In the genomic region with DNA sequence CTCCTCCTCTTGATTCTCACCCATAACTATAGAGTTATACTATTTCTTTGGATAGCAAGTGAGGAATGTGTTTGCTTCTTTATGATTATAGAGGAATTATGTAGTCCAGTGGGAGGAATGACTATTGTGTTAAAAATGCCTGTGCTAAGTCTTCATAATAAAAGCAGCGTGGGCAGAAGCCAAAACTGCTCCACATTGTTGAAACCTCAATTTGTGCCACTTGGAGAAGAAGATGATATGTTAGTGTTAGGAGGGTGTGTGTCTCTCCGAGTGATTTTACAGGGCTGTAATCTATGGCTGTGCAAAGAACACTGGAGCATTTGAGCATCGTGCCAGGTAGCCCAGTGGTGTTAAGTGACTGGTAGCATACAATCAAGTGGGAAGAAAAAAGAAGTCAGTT, we compare ENCODE assay signal across 1 cellular context.
TF ChIP-seq lines count a peak whose summit lies in the region.

No MANE protein-coding gene starts in this region.

TF ChIP-seq in HEK293, 187 proteins besides CTCF, POLR2A, EP300 and RAD21 (continued from another document):
- TF ChIP-seq, protein P1, sequence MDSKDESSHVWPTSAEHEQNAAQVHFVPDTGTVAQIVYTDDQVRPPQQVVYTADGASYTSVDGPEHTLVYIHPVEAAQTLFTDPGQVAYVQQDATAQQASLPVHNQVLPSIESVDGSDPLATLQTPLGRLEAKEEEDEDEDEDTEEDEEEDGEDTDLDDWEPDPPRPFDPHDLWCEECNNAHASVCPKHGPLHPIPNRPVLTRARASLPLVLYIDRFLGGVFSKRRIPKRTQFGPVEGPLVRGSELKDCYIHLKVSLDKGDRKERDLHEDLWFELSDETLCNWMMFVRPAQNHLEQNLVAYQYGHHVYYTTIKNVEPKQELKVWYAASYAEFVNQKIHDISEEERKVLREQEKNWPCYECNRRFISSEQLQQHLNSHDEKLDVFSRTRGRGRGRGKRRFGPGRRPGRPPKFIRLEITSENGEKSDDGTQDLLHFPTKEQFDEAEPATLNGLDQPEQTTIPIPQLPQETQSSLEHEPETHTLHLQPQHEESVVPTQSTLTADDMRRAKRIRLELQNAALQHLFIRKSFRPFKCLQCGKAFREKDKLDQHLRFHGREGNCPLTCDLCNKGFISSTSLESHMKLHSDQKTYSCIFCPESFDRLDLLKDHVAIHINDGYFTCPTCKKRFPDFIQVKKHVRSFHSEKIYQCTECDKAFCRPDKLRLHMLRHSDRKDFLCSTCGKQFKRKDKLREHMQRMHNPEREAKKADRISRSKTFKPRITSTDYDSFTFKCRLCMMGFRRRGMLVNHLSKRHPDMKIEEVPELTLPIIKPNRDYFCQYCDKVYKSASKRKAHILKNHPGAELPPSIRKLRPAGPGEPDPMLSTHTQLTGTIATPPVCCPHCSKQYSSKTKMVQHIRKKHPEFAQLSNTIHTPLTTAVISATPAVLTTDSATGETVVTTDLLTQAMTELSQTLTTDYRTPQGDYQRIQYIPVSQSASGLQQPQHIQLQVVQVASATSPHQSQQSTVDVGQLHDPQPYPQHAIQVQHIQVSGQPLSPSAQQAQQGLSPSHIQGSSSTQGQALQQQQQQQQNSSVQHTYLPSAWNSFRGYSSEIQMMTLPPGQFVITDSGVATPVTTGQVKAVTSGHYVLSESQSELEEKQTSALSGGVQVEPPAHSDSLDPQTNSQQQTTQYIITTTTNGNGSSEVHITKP (tag by site-specific recombination; IDR thresholded peaks at IDR 0.05) = no peak
- peak; percentile 43 for TF ChIP-seq ZFHX2 (tag by site-specific recombination; conservative IDR thresholded peaks at IDR 0.05)
